19 cellular contexts compared by ENCODE assay signal in the genomic region with DNA sequence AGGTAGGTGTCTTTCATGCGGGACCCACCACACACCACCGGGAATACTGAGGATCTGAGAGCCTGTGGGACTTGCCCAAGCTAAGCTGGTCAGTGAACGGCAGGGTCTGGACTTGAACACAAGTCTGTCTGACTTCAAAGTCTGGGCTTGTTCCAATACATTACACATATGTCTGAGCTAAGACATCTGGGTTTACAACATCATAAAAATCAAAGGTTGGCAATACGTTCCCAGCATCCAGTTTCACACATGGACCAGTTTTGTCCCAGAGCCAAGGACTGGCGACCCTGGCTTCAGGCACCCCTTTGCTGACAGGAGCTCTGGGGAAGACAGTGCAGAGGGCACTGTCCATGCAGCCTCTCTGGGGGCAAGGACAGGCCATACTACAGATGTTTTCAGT. TPM values are rescaled to one million over a fixed set of nuclear protein-coding genes. Genes with fewer than 3 reads are reported as not detected.
A peak's percentile ranks its signal among the peaks of the same experiment; 100 is the strongest.
DNase-seq lines count a peak whose midpoint lies in the region; ATAC-seq and TF ChIP-seq lines count a peak whose summit lies in the region.
"Had no signal": no experiment of that assay in that cellular context is flagged by ENCODE, and none has a peak within 500 bp of the region (broad histone marks: within the 10 kb centered on the region; RNA-seq: fewer than 3 reads in every experiment).

No MANE protein-coding gene starts in this region.

- H3K4me1 ChIP-seq in mucosa of descending colon (ENCODE audit: low read depth) (peaks cover 12% of the 10 kb centered on the region), gastrocnemius medialis (peaks cover 0 to 10% of the 10 kb centered on the region in 2 donors), H9 (ENCODE audit: insufficient read depth, low read length) (peaks cover 18% of the 10 kb centered on the region; the same call in 1 of the 2 replicates)

- H4K8ac ChIP-seq in H9 (replicated peaks; ENCODE audit: insufficient read length, low read depth, low read length), result no peak overlapping the region

- no peaks in the 10 kb centered on the region for H3K36me3 ChIP-seq in mucosa of descending colon (ENCODE audit: low read depth)
- no peaks in the 10 kb centered on the region for H3K36me3 ChIP-seq in gastrocnemius medialis

- no peak overlapping the region for H2BK5ac ChIP-seq in H9 (ENCODE audit: insufficient read length, low read length)

- H2AFZ ChIP-seq in H9 (ENCODE audit: low read length), result no peak overlapping the region

- H3K27ac Mint-ChIP-seq in H9, result no peak overlapping the region
- H3K27ac Mint-ChIP-seq: HFFc6 had no signal

- H3K4me3 Mint-ChIP-seq in H9, result no peak overlapping the region
- H3K4me3 Mint-ChIP-seq: HFFc6 had no signal

- H3K56ac ChIP-seq in H9 (ENCODE audit: insufficient read length, low read depth, low read length), result no peak overlapping the region

- H3K9ac ChIP-seq in H9 (ENCODE audit: extremely low read depth, insufficient read length, low read length), result no peak overlapping the region

- H3K4me2 ChIP-seq in H9 (ENCODE audit: insufficient read depth, insufficient read length, low read length), result no peak overlapping the region

- H2AK5ac ChIP-seq in H9 (ENCODE audit: insufficient read length, low read length), result no peak overlapping the region

- H3K27ac ChIP-seq in gastrocnemius medialis (no peak overlapping the region), H9 (ENCODE audit: insufficient read length, low read depth, low read length) (no peak overlapping the region)

- H3K27me3 Mint-ChIP-seq in H9 (ENCODE audit: low read depth), result peaks cover 6% of the 10 kb centered on the region

- no peak overlapping the region for H2BK15ac ChIP-seq in H9 (ENCODE audit: low read depth, low read length)

- no peaks in the 10 kb centered on the region for H3K9me3 ChIP-seq in mucosa of descending colon
- H3K9me3 ChIP-seq in gastrocnemius medialis, result no peaks in the 10 kb centered on the region
- H3K9me3 ChIP-seq in H9 (ENCODE audit: control insufficient read depth, low read depth, low read length), result no peaks in the 10 kb centered on the region
- H3K9me3 ChIP-seq: A549 had no signal

- no peak overlapping the region for H4K91ac ChIP-seq in H9 (ENCODE audit: insufficient read length, low read depth, low read length)

- no peak overlapping the region for H3T11ph ChIP-seq in H9 (ENCODE audit: low read length)

- no peak overlapping the region for H3K23ac ChIP-seq in H9 (ENCODE audit: insufficient read length, low read depth, low read length)

- ATAC-seq in mucosa of descending colon, result peak; percentile 60
- no peak for ATAC-seq in gastrocnemius medialis
- ATAC-seq: A549, Panc1 had no signal

- no peak overlapping the region; the same call in 1 of the 2 replicates for H3K14ac ChIP-seq in H9 (ENCODE audit: insufficient read depth, low read length)

- peaks cover 39 to 43% of the 10 kb centered on the region in 2 experiments for H3K4me1 Mint-ChIP-seq in H9

- H3K4ac ChIP-seq in H9 (ENCODE audit: low read depth, low read length), result no peak overlapping the region

- no peak overlapping the region for H3K4me3 ChIP-seq in LNCaP clone FGC (ENCODE audit: low read depth, low read length)
- no peak overlapping the region for H3K4me3 ChIP-seq in fibroblast of pulmonary artery (replicated peaks; ENCODE audit: low read depth, low read length)
- no peak overlapping the region for H3K4me3 ChIP-seq in mucosa of descending colon
- no peak overlapping the region for H3K4me3 ChIP-seq in gastrocnemius medialis
- H3K4me3 ChIP-seq: A549 had no signal

- H2BK12ac ChIP-seq in H9 (ENCODE audit: insufficient read length, low read depth, low read length), result no peak overlapping the region

- H3K27me3 ChIP-seq in gastrocnemius medialis (no peaks in the 10 kb centered on the region), H9 (ENCODE audit: insufficient read depth, low read length) (no peaks in the 10 kb centered on the region)

- H3K79me1 ChIP-seq in H9 (ENCODE audit: insufficient read depth, low read depth, low read length, poor library complexity, severe bottlenecking), result no peaks in the 10 kb centered on the region

- H4K20me1 ChIP-seq in H9 (ENCODE audit: control insufficient read depth, insufficient read depth, insufficient read length), result no peaks in the 10 kb centered on the region

- WGBS in H9 (ENCODE audit: extremely low coverage, insufficient read length, low lambda C conversion rate), result no CpG with 5 or more reads among the region's 5 CpGs

- H3K79me2 ChIP-seq in H9 (ENCODE audit: insufficient read depth, low read length), result no peaks in the 10 kb centered on the region

- DNase-seq in AG20443 (ENCODE audit: low spot score) (peak; percentile 23), LNCaP clone FGC (ENCODE audit: low read depth) (peak; percentile 33), fibroblast of pulmonary artery (ENCODE audit: low read depth) (peak; percentile 15), mucosa of descending colon (peak in 1 of 3 donors; percentile 34), gastrocnemius medialis (no peak), H9 (no peak), globus pallidus (ENCODE audit: low spot score) (no peak)
- DNase-seq in activated CD8-positive, alpha-beta memory T cell treated with anti-CD3 and anti-CD28 coated beads, Interleukin-2, amount 50 U/mL, for 4 hours, result no peak
- DNase-seq: Calu3, DMS79 treated with DMSO at 0.1 percent for 48 hours, HFFc6, IMR-90, Karpas-422, NCI-H1105, NCI-H1694, NCI-H2227 treated with DMSO at 0.1 percent for 48 hours, NCI-H524 had no signal

- H3K23me2 ChIP-seq in H9 (ENCODE audit: insufficient read length, low read depth, low read length, poor library complexity, severe bottlenecking), result no peaks in the 10 kb centered on the region

- TF ChIP-seq POLR2A in gastrocnemius medialis (IDR thresholded peaks at IDR 0.05), result no peak

- intact Hi-C loops in mucosa of descending colon (cut with DNase I, micrococcal nuclease), result no loop called here
- intact Hi-C loops in gastrocnemius medialis (cut with DNase I; ENCODE audit: low total_unique reads), result no loop called here

- H2BK120ac ChIP-seq in H9 (ENCODE audit: low read depth, low read length, poor library complexity, severe bottlenecking), result no peak overlapping the region

- in situ Hi-C loops in gastrocnemius medialis (cut with MboI; ENCODE audit: low sequenced_read_pairs in 4 of 4), result no loop called here

- no peak overlapping the region for H2BK20ac ChIP-seq in H9 (ENCODE audit: low read depth, low read length, poor library complexity, severe bottlenecking)

- H3K9me3 Mint-ChIP-seq in H9, result no peaks in the 10 kb centered on the region; a peak in 1 of 5 replicates
- H3K9me3 Mint-ChIP-seq: HFFc6 had no signal

- H4K5ac ChIP-seq in H9 (ENCODE audit: insufficient read length, low read depth, low read length), result no peak overlapping the region

- H3K18ac ChIP-seq in H9 (ENCODE audit: insufficient read length, low read depth, low read length), result no peak overlapping the region

- peaks cover 0 to 2% (median 0%) of the 10 kb centered on the region in 3 experiments; a peak in 1 of 7 replicates for H3K36me3 Mint-ChIP-seq in H9 (ENCODE audit: insufficient read depth in 1 of 3, low read depth in 3 of 3)

- TF ChIP-seq CTCF in LNCaP clone FGC (IDR thresholded peaks at IDR 0.05; ENCODE audit: control insufficient read depth, extremely low read depth, insufficient read depth) (no peak), fibroblast of pulmonary artery (IDR thresholded peaks at IDR 0.05; ENCODE audit: low read length, missing control alignments) (no peak), mucosa of descending colon (IDR thresholded peaks at IDR 0.05) (no peak), gastrocnemius medialis (IDR thresholded peaks at IDR 0.05 in 4 of 5, conservative IDR thresholded peaks at IDR 0.05 in 1 of 5) (no peak), H9 (conservative IDR thresholded peaks at IDR 0.05) (no peak)

RNA-seq across cellular contexts. Expression of a gene that starts 27.9 kb away (rescaled TPM):
- total RNA-seq in mucosa of descending colon (10 to 100 TPM; 27.6 to 63.3 (median 39.3) TPM), gastrocnemius medialis (10 to 100 TPM in 3 of 4 donors, 1 to 10 TPM in 1; 9.9 to 27.2 (median 17.9) TPM), H9 (2021) (35.0 and 35.6 TPM in 2 replicates)

Comparison
In these comparisons a context has a peak if more than half of its experiments do, and no peak if none do; other contexts are left out.
1. DNase-seq: peak in AG20443 (single experiment), LNCaP clone FGC (single experiment) and fibroblast of pulmonary artery (single experiment); none in activated CD8-positive, alpha-beta memory T cell treated with anti-CD3 and anti-CD28 coated beads, Interleukin-2, amount 50 U/mL, for 4 hours (single experiment), gastrocnemius medialis (0 of 2), H9 (single experiment) and globus pallidus (single experiment).